ENCODE assay signal across 2 cellular contexts in genomic region chr6:135970750-135971149, GRCh38.
A peak's percentile ranks its signal among the peaks of the same experiment; 100 is the strongest.
TF ChIP-seq lines count a peak whose summit lies in the region.

No MANE protein-coding gene starts in this region.

TF ChIP-seq in HepG2, 621 proteins besides CTCF, POLR2A, EP300 and RAD21 (continued from another document):
- TF ChIP-seq CREM (IDR thresholded peaks at IDR 0.05) (no peak), CREM (CRISPR knock-in tag; IDR thresholded peaks at IDR 0.05) (no peak), MED1 (CRISPR knock-in tag; IDR thresholded peaks at IDR 0.05) (no peak), CREB1 (IDR thresholded peaks at IDR 0.05) (peak; percentile 51; the same call in 1 of the 2 replicates), CREB1 (CRISPR knock-in tag; IDR thresholded peaks at IDR 0.05) (no peak), ATF7 (IDR thresholded peaks at IDR 0.05) (peak; percentile 95), ATF7 (CRISPR knock-in tag; IDR thresholded peaks at IDR 0.05) (no peak)

TF ChIP-seq in HEK293, 187 proteins besides CTCF, POLR2A, EP300 and RAD21 (continued from another document):
- TF ChIP-seq ZNF114 (tag by site-specific recombination; IDR thresholded peaks at IDR 0.05): no peak
- TF ChIP-seq ZNF610 (tag by site-specific recombination; IDR thresholded peaks at IDR 0.05; ENCODE audit: borderline replicate concordance): no peak
- no peak for TF ChIP-seq ZNF239 (tag by site-specific recombination; IDR thresholded peaks at IDR 0.05)
- peak; percentile 72 for TF ChIP-seq ATF2 (tag by site-specific recombination; IDR thresholded peaks at IDR 0.05; ENCODE audit: low read depth)
- TF ChIP-seq ZNF707 (tag by site-specific recombination; IDR thresholded peaks at IDR 0.05): no peak
TF ChIP-seq in HEK293: peak in this region for 1.
